In the genomic region with DNA sequence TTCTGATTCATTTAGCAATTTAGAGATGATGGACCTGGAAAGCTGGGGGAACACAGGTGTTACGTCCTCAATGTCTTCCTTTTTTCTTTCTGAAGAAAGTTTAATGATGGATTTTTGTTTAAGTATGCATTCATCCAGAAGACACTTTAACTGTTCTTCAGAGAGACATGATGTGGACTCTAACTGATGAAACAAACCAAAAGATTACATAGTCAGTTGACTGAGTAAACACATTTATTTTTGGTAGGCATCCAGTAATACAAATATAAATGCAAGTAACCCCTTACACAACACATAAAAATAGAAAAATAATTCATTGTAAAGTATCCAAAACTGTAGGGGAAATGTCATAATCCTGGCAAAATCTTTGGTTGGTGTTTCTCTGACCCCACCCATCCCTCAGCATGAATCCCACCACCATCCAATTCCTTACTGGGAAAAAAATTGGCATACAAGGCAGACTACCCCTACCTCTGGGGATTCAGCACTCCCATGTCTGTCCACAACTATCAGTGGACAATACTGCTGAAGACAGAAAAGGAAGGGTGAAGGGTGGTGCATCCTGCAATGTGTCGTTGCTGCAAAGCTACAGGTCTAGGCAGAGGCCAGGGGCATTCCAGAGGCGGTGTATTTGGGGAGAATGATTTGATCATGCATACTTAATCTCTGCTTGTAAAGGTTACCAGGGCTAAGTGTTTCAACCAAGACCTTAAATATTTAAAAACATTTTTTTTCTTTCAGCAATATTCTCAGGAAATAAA, we compare ENCODE assay signal across 20 cellular contexts.
"Had no signal": no experiment of that assay in that cellular context is flagged by ENCODE, and none has a peak within 500 bp of the region (broad histone marks: within the 10 kb centered on the region; RNA-seq: fewer than 3 reads in every experiment).

No MANE protein-coding gene starts in this region.

- H3K27me3 Mint-ChIP-seq: activated naive CD8-positive, alpha-beta T cell treated with anti-CD3 and anti-CD28 coated beads, Interleukin-2, amount 10 ng/mL, durations not matched to agents 7 days and 5 days; progenitor cell of endocrine pancreas had no signal

- H3K4me3 Mint-ChIP-seq: activated naive CD8-positive, alpha-beta T cell treated with anti-CD3 and anti-CD28 coated beads, Interleukin-2, amount 10 ng/mL, durations not matched to agents 7 days and 5 days; activated T-helper 1 cell treated with anti-CD3 and anti-CD28 coated beads, Interleukin-12 subunit alpha, Interleukin-12 subunit beta, Interleukin-2, Interleukin-4 antibody, amounts not matched to agents 30 ng/mL and 10 ng/mL and 1 ng/mL, durations not matched to agents 14 hours and 24 hours and 36 hours; immature natural killer cell; T-helper 2 cell treated with Interferon-gamma antibody and Interleukin-4, amounts not matched to agents 5 μg/mL and 100 μg/mL, for 36 hours had no signal

- H3K27me3 ChIP-seq: esophagus muscularis mucosa, heart left ventricle, right atrium auricular region, tibial artery, uterus had no signal

- H3K4me3 ChIP-seq: esophagus muscularis mucosa, heart left ventricle, lower lobe of right lung, right atrium auricular region, skin epidermis, tibial artery, uterus had no signal

- H3K27ac ChIP-seq: esophagus muscularis mucosa, heart left ventricle, lower lobe of right lung, right atrium auricular region, skin epidermis, tibial artery, uterus had no signal

- H3K9me3 ChIP-seq: lower lobe of right lung, uterus had no signal

- H3K4me1 ChIP-seq: lower lobe of right lung, right atrium auricular region, uterus had no signal

- ATAC-seq: heart left ventricle, lower lobe of right lung had no signal

- DNase-seq: activated CD4-positive, alpha-beta T cell treated with anti-CD3 and anti-CD28 coated beads, Interleukin-2, amount 50 U/mL, for 1 hour; activated CD8-positive, alpha-beta memory T cell treated with anti-CD3 and anti-CD28 coated beads for 24 hours; activated naive CD4-positive, alpha-beta T cell; activated naive CD8-positive, alpha-beta T cell treated with anti-CD3 and anti-CD28 coated beads, Interleukin-2, amount 10 ng/mL, durations not matched to agents 7 days and 5 days; aorta; heart left ventricle; immature natural killer cell; lower lobe of right lung; midbrain; stimulated activated CD4-positive, alpha-beta T cell treated with anti-CD3 and anti-CD28 coated beads, Interleukin-15, amount 100 ng/mL, for 24 hours; stimulated activated CD4-positive, alpha-beta T cell treated with anti-CD3 and anti-CD28 coated beads, Interleukin-4, amount 100 ng/mL, for 24 hours; stimulated activated naive CD4-positive, alpha-beta T cell; tibial artery; uterus had no signal

- H3K27ac Mint-ChIP-seq: activated naive CD8-positive, alpha-beta T cell treated with anti-CD3 and anti-CD28 coated beads, Interleukin-2, amount 10 ng/mL, durations not matched to agents 7 days and 5 days; activated T-helper 1 cell treated with anti-CD3 and anti-CD28 coated beads, Interleukin-12 subunit alpha, Interleukin-12 subunit beta, Interleukin-2, Interleukin-4 antibody, amounts not matched to agents 30 ng/mL and 10 ng/mL and 1 ng/mL, durations not matched to agents 14 hours and 24 hours and 36 hours; progenitor cell of endocrine pancreas; T-helper 2 cell treated with Interferon-gamma antibody and Interleukin-4, amounts not matched to agents 5 μg/mL and 100 μg/mL, for 36 hours had no signal

- H3K36me3 ChIP-seq: esophagus muscularis mucosa, heart left ventricle, lower lobe of right lung, right atrium auricular region, tibial artery, uterus had no signal
